1 cellular context compared by ENCODE assay signal in the genomic region with DNA sequence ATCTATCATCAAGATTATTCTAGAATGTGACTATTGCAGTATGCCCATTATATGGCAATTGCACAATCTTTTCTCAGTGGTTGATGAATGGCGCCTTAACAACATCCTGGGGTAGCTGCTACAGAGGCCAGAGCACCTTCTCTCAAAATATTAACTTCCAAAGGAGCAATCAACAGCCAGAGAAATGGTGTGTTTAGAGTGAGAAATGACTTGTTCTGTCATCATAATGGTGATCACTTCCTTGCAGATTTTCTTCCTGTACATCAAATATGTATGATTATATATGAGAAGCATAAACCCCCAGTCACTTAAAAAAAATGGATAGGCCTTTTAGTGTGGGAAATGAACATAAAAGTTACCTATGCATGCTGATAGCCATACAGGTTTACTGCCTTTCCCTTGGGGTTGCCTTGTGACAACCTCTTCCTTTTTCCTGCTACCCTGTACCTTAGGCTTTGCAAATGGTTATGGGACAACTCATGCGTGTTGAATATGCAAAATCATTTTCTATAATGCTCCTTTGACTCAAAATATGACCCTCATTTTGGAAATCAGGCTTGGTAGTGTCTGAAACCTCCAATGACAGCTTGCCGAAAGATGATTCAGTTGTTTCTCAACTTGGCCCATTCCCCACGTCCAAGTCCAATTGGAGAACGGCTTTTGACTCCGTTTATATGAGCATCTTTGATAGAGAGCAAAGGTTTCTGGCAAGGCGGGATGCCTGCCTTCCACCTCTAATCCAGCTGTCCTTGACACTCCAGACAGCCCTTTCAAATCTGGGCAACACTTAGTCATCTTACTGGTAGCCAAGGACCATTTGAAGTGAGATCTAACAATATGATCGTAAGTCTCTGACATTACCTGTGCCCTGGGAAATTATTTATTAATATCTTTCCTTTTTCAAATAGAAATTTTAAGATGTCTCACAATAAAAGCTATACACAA.
TF ChIP-seq lines count a peak whose summit lies in the region.

No MANE protein-coding gene starts in this region.

TF ChIP-seq in GM12878, 131 proteins besides CTCF, POLR2A, EP300 and RAD21 (continued from another document and continues in another):
- TF ChIP-seq, protein P1, sequence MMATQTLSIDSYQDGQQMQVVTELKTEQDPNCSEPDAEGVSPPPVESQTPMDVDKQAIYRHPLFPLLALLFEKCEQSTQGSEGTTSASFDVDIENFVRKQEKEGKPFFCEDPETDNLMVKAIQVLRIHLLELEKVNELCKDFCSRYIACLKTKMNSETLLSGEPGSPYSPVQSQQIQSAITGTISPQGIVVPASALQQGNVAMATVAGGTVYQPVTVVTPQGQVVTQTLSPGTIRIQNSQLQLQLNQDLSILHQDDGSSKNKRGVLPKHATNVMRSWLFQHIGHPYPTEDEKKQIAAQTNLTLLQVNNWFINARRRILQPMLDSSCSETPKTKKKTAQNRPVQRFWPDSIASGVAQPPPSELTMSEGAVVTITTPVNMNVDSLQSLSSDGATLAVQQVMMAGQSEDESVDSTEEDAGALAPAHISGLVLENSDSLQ (IDR thresholded peaks at IDR 0.05) = 0 out of 2 replicates have a peak, but pooled peaks have one; percentile 33
- no peak for TF ChIP-seq STAT3 (IDR thresholded peaks at IDR 0.05; ENCODE audit: low read depth, low read length)
- TF ChIP-seq, protein P2, sequence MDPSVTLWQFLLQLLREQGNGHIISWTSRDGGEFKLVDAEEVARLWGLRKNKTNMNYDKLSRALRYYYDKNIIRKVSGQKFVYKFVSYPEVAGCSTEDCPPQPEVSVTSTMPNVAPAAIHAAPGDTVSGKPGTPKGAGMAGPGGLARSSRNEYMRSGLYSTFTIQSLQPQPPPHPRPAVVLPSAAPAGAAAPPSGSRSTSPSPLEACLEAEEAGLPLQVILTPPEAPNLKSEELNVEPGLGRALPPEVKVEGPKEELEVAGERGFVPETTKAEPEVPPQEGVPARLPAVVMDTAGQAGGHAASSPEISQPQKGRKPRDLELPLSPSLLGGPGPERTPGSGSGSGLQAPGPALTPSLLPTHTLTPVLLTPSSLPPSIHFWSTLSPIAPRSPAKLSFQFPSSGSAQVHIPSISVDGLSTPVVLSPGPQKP (IDR thresholded peaks at IDR 0.05; ENCODE audit: low read depth, low read length) = no peak
- peak; percentile 10; the same call in 1 of the 2 replicates for TF ChIP-seq CREM (IDR thresholded peaks at IDR 0.05; ENCODE audit: low read depth)
- no peak for TF ChIP-seq HDAC6 (IDR thresholded peaks at IDR 0.05; ENCODE audit: unreplicated experiment)
- TF ChIP-seq MYB (IDR thresholded peaks at IDR 0.05; ENCODE audit: borderline replicate concordance, low read depth, low read length) = no peak
- no peak for TF ChIP-seq RB1 (IDR thresholded peaks at IDR 0.05; ENCODE audit: borderline replicate concordance)
- no peak for TF ChIP-seq MXI1 (IDR thresholded peaks at IDR 0.05; ENCODE audit: low read depth, low read length)
- TF ChIP-seq NFIC (IDR thresholded peaks at IDR 0.05; ENCODE audit: low read depth, low read length) = peak; percentile 79
- no peak for TF ChIP-seq CBFB (IDR thresholded peaks at IDR 0.05; ENCODE audit: low read depth)
- TF ChIP-seq KDM1A (IDR thresholded peaks at IDR 0.05; ENCODE audit: borderline replicate concordance) = no peak
- TF ChIP-seq, protein P3, sequence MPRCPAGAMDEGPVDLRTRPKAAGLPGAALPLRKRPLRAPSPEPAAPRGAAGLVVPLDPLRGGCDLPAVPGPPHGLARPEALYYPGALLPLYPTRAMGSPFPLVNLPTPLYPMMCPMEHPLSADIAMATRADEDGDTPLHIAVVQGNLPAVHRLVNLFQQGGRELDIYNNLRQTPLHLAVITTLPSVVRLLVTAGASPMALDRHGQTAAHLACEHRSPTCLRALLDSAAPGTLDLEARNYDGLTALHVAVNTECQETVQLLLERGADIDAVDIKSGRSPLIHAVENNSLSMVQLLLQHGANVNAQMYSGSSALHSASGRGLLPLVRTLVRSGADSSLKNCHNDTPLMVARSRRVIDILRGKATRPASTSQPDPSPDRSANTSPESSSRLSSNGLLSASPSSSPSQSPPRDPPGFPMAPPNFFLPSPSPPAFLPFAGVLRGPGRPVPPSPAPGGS (IDR thresholded peaks at IDR 0.05; ENCODE audit: borderline replicate concordance, insufficient read depth, low read depth, low read length, poor library complexity, severe bottlenecking) = no peak
- TF ChIP-seq NR2C2 (IDR thresholded peaks at IDR 0.05; ENCODE audit: borderline replicate concordance, control insufficient read depth, insufficient read length, low read depth) = no peak
- no peak for TF ChIP-seq TCF3 (IDR thresholded peaks at IDR 0.05; ENCODE audit: borderline replicate concordance, insufficient read depth, low read depth, low read length)
- TF ChIP-seq YY1 (IDR thresholded peaks at IDR 0.05; ENCODE audit: low read depth, low read length) = no peak
- TF ChIP-seq RUNX3 (IDR thresholded peaks at IDR 0.05; ENCODE audit: low read length) = no peak; the same call in 1 of the 2 replicates
- TF ChIP-seq, protein P4, sequence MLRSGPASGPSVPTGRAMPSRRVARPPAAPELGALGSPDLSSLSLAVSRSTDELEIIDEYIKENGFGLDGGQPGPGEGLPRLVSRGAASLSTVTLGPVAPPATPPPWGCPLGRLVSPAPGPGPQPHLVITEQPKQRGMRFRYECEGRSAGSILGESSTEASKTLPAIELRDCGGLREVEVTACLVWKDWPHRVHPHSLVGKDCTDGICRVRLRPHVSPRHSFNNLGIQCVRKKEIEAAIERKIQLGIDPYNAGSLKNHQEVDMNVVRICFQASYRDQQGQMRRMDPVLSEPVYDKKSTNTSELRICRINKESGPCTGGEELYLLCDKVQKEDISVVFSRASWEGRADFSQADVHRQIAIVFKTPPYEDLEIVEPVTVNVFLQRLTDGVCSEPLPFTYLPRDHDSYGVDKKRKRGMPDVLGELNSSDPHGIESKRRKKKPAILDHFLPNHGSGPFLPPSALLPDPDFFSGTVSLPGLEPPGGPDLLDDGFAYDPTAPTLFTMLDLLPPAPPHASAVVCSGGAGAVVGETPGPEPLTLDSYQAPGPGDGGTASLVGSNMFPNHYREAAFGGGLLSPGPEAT (IDR thresholded peaks at IDR 0.05; ENCODE audit: low read depth) = no peak
- TF ChIP-seq, protein P5, sequence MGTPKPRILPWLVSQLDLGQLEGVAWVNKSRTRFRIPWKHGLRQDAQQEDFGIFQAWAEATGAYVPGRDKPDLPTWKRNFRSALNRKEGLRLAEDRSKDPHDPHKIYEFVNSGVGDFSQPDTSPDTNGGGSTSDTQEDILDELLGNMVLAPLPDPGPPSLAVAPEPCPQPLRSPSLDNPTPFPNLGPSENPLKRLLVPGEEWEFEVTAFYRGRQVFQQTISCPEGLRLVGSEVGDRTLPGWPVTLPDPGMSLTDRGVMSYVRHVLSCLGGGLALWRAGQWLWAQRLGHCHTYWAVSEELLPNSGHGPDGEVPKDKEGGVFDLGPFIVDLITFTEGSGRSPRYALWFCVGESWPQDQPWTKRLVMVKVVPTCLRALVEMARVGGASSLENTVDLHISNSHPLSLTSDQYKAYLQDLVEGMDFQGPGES (IDR thresholded peaks at IDR 0.05) = no peak
- TF ChIP-seq, protein P6, sequence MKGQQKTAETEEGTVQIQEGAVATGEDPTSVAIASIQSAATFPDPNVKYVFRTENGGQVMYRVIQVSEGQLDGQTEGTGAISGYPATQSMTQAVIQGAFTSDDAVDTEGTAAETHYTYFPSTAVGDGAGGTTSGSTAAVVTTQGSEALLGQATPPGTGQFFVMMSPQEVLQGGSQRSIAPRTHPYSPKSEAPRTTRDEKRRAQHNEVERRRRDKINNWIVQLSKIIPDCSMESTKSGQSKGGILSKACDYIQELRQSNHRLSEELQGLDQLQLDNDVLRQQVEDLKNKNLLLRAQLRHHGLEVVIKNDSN (IDR thresholded peaks at IDR 0.05; ENCODE audit: borderline replicate concordance, extremely low read length, insufficient read depth, low read depth, low read length) = no peak
- no peak for TF ChIP-seq ATF7 (IDR thresholded peaks at IDR 0.05; ENCODE audit: low read depth)
- TF ChIP-seq, protein P7, sequence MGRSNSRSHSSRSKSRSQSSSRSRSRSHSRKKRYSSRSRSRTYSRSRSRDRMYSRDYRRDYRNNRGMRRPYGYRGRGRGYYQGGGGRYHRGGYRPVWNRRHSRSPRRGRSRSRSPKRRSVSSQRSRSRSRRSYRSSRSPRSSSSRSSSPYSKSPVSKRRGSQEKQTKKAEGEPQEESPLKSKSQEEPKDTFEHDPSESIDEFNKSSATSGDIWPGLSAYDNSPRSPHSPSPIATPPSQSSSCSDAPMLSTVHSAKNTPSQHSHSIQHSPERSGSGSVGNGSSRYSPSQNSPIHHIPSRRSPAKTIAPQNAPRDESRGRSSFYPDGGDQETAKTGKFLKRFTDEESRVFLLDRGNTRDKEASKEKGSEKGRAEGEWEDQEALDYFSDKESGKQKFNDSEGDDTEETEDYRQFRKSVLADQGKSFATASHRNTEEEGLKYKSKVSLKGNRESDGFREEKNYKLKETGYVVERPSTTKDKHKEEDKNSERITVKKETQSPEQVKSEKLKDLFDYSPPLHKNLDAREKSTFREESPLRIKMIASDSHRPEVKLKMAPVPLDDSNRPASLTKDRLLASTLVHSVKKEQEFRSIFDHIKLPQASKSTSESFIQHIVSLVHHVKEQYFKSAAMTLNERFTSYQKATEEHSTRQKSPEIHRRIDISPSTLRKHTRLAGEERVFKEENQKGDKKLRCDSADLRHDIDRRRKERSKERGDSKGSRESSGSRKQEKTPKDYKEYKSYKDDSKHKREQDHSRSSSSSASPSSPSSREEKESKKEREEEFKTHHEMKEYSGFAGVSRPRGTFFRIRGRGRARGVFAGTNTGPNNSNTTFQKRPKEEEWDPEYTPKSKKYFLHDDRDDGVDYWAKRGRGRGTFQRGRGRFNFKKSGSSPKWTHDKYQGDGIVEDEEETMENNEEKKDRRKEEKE (IDR thresholded peaks at IDR 0.05) = no peak
- TF ChIP-seq SPI1 (IDR thresholded peaks at IDR 0.05; ENCODE audit: borderline replicate concordance, insufficient read depth, low read depth, low read length) = peak; percentile 61; the same call in 1 of the 2 replicates
- no peak for TF ChIP-seq EZH2 (IDR thresholded peaks at IDR 0.05; ENCODE audit: borderline replicate concordance, control insufficient read depth, low read depth, low read length)
- TF ChIP-seq CEBPB (IDR thresholded peaks at IDR 0.05; ENCODE audit: borderline replicate concordance in 1 of 2, low read depth in 2 of 2, low read length in 2 of 2) = peak; percentile 24 to 34; a peak in 2 of 4 replicates
- TF ChIP-seq SUPT20H (IDR thresholded peaks at IDR 0.05; ENCODE audit: borderline replicate concordance, control insufficient read depth, low read depth, low read length) = no peak
- no peak for TF ChIP-seq HDAC2 (IDR thresholded peaks at IDR 0.05)
- no peak for TF ChIP-seq SUZ12 (IDR thresholded peaks at IDR 0.05; ENCODE audit: unreplicated experiment)
- TF ChIP-seq CHD2 (IDR thresholded peaks at IDR 0.05; ENCODE audit: borderline replicate concordance, low read depth, low read length) = no peak
- TF ChIP-seq ASH2L (IDR thresholded peaks at IDR 0.05; ENCODE audit: borderline replicate concordance, low read depth) = no peak
- TF ChIP-seq, protein P8, sequence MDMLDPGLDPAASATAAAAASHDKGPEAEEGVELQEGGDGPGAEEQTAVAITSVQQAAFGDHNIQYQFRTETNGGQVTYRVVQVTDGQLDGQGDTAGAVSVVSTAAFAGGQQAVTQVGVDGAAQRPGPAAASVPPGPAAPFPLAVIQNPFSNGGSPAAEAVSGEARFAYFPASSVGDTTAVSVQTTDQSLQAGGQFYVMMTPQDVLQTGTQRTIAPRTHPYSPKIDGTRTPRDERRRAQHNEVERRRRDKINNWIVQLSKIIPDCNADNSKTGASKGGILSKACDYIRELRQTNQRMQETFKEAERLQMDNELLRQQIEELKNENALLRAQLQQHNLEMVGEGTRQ (IDR thresholded peaks at IDR 0.05; ENCODE audit: borderline replicate concordance, low read depth, low read length) = no peak
- no peak for TF ChIP-seq ZNF24 (IDR thresholded peaks at IDR 0.05)
- TF ChIP-seq SP1 (IDR thresholded peaks at IDR 0.05; ENCODE audit: low read depth, low read length) = no peak
- TF ChIP-seq RCOR1 (conservative IDR thresholded peaks at IDR 0.05; ENCODE audit: low read depth, low read length) = no peak
- no peak for TF ChIP-seq NBN (IDR thresholded peaks at IDR 0.05)
- TF ChIP-seq, protein P9, sequence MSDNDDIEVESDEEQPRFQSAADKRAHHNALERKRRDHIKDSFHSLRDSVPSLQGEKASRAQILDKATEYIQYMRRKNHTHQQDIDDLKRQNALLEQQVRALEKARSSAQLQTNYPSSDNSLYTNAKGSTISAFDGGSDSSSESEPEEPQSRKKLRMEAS (IDR thresholded peaks at IDR 0.05; ENCODE audit: low read depth, low read length) = no peak
- no peak for TF ChIP-seq HCFC1 (IDR thresholded peaks at IDR 0.05; ENCODE audit: low read length)
- TF ChIP-seq NFYA (IDR thresholded peaks at IDR 0.05; ENCODE audit: borderline replicate concordance, low read depth, low read length) = no peak
- no peak for TF ChIP-seq BACH1 (IDR thresholded peaks at IDR 0.05; ENCODE audit: borderline replicate concordance)
- no peak for TF ChIP-seq CBX5 (IDR thresholded peaks at IDR 0.05; ENCODE audit: low read depth)
- no peak for TF ChIP-seq RBBP5 (conservative IDR thresholded peaks at IDR 0.05)
- TF ChIP-seq IRF4 (IDR thresholded peaks at IDR 0.05; ENCODE audit: low read depth, low read length) = peak; percentile 69; the same call in 1 of the 2 replicates
- no peak for TF ChIP-seq PAX8 (IDR thresholded peaks at IDR 0.05)
- TF ChIP-seq BMI1 (IDR thresholded peaks at IDR 0.05; ENCODE audit: borderline replicate concordance) = no peak
- TF ChIP-seq, protein P10, sequence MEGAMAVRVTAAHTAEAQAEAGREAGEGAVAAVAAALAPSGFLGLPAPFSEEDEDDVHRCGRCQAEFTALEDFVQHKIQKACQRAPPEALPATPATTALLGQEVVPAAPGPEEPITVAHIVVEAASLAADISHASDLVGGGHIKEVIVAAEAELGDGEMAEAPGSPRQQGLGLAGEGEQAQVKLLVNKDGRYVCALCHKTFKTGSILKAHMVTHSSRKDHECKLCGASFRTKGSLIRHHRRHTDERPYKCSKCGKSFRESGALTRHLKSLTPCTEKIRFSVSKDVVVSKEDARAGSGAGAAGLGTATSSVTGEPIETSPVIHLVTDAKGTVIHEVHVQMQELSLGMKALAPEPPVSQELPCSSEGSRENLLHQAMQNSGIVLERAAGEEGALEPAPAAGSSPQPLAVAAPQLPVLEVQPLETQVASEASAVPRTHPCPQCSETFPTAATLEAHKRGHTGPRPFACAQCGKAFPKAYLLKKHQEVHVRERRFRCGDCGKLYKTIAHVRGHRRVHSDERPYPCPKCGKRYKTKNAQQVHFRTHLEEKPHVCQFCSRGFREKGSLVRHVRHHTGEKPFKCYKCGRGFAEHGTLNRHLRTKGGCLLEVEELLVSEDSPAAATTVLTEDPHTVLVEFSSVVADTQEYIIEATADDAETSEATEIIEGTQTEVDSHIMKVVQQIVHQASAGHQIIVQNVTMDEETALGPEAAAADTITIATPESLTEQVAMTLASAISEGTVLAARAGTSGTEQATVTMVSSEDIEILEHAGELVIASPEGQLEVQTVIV (IDR thresholded peaks at IDR 0.05; ENCODE audit: borderline replicate concordance, partially characterized antibody) = no peak
